8 cellular contexts compared by ENCODE assay signal in the genomic region with DNA sequence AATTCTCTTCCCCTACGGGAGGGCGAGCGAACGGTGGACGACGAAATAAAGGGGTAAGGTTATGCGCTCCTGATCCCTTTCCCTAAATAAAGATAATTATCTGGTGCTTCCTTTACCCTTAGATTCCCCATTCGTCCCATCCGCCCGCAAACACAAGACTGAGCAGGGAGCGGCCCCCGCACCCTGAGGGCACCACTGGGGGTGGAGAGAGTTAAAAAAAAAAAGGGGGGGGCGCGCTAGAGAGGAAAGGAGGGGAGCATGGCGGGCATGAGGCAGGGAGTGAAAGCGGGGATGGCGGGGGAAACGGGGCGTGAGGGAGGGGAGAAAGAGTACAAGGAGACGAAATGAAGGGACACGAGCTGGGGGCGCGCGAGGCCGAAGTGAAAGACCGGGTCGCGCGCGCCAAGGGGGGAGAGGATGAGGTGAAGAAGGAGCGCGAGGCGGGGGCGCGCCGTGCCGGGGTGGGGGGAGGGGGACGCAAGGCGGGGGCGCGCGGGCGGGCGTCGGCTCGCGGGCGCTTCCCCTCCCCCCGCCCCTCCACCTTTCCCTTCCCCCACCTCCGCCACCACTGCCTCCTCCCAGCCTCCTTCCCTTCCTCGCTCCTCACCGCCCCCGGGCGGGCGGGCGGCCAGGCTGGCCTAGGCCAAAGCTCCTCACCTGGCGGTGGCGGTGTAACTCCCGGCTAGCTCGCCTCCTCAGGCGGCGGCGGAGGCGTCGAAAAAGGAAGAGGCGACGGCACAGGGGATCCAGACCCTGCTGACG. TPM values are rescaled to one million over a fixed set of nuclear protein-coding genes. Genes with fewer than 3 reads are reported as not detected.
DNase-seq lines count a peak whose midpoint lies in the region; ATAC-seq, FAIRE-seq and TF ChIP-seq lines count a peak whose summit lies in the region.

No MANE protein-coding gene starts in this region.

- peak overlapping the region; percentile 72 for H3K4me2 ChIP-seq in A549

- H3K4me3 Mint-ChIP-seq in activated CD4-positive, alpha-beta T cell treated with anti-CD3 and anti-CD28 coated beads, Interleukin-2, amount 10 ng/mL, durations not matched to agents 7 days and 5 days, result peak overlapping the region; percentile 95
- peak overlapping the region; percentile 93 for H3K4me3 Mint-ChIP-seq in nephron progenitor cell

- H3K36me3 ChIP-seq in esophagus (ENCODE audit: control insufficient read depth in 2 of 2, insufficient read depth in 2 of 2, low read length in 1 of 2) (no peaks in the 10 kb centered on the region), tibial nerve (no peaks in the 10 kb centered on the region)

- H3K9me3 Mint-ChIP-seq in activated CD4-positive, alpha-beta T cell treated with anti-CD3 and anti-CD28 coated beads, Interleukin-2, amount 10 ng/mL, durations not matched to agents 7 days and 5 days, result no peaks in the 10 kb centered on the region
- no peaks in the 10 kb centered on the region for H3K9me3 Mint-ChIP-seq in nephron progenitor cell

- H3K4me3 ChIP-seq in A549, result peak overlapping the region; percentile 80
- H3K4me3 ChIP-seq in esophagus (ENCODE audit: low read depth in 1 of 2, low read length in 2 of 2), result peak overlapping the region; percentile 80 to 97
- H3K4me3 ChIP-seq in tibial nerve, result peak overlapping the region; percentile 75 to 96 (median 90)

- H3K27ac ChIP-seq in A549 (peak overlapping the region; percentile 88 to 98), esophagus (ENCODE audit: low read depth in 2 of 2, low read length in 1 of 2) (peak overlapping the region; percentile 93 to 94), tibial nerve (peak overlapping the region; percentile 69 to 96 (median 94))

- H3K4me1 ChIP-seq in A549, result peaks cover 24% of the 10 kb centered on the region
- peaks cover 0 to 3% of the 10 kb centered on the region in 2 donors for H3K4me1 ChIP-seq in esophagus (ENCODE audit: control insufficient read depth in 2 of 2, insufficient read depth in 2 of 2, low read length in 1 of 2)
- peaks cover 0 to 52% (median 23%) of the 10 kb centered on the region in 4 donors for H3K4me1 ChIP-seq in tibial nerve

- TF ChIP-seq EP300 in A549 (IDR thresholded peaks at IDR 0.05), result no peak
- TF ChIP-seq EP300 in tibial nerve (IDR thresholded peaks at IDR 0.05), result no peak

- POLR2A ChIA-PET in A549 (lab: Yijun Ruan, JAX), result interaction anchor here (0.8 to 2.1 kb wide), 10 partner anchors 11 to 68 kb away, joined by 3 to 12 read pairs (median 4); partner anchors contain the start of genes CREB3L4, JTB, RPS27 and SLC39A1
- POLR2A ChIA-PET in activated CD4-positive, alpha-beta T cell treated with anti-CD3 and anti-CD28 coated beads, Interleukin-2, amount 10 ng/mL, durations not matched to agents 7 days and 5 days (lab: Charles Lee), result interaction anchor here (0.6 to 1.2 kb wide), 4 partner anchors 23 to 68 kb away, joined by 3 read pairs; partner anchors contain the start of genes JTB and RPS27

- H3K27me3 Mint-ChIP-seq in activated CD4-positive, alpha-beta T cell treated with anti-CD3 and anti-CD28 coated beads, Interleukin-2, amount 10 ng/mL, durations not matched to agents 7 days and 5 days, result no peaks in the 10 kb centered on the region
- H3K27me3 Mint-ChIP-seq in nephron progenitor cell (ENCODE audit: low read depth, poor library complexity), result no peaks in the 10 kb centered on the region

- CTCF ChIA-PET in A549 (lab: Yijun Ruan, JAX), result interaction anchor here (0.5 to 4.5 kb wide), 14 partner anchors 11 to 427 kb away, joined by 3 to 15 read pairs (median 4); partner anchors contain the start of genes DENND4B, RAB13 and SLC39A1
- CTCF ChIA-PET in activated CD4-positive, alpha-beta T cell treated with anti-CD3 and anti-CD28 coated beads, Interleukin-2, amount 10 ng/mL, durations not matched to agents 7 days and 5 days (lab: Charles Lee), result interaction anchor here (0.6 to 3.3 kb wide), 11 partner anchors 12 to 412 kb away, joined by 3 to 20 read pairs (median 4); partner anchors contain the start of gene DENND4B

- no peak; a peak in 1 of 5 replicates for TF ChIP-seq RAD21 in A549 (conservative IDR thresholded peaks at IDR 0.05 in 1 of 2, IDR thresholded peaks at IDR 0.05 in 1 of 2)

- H3K36me3 Mint-ChIP-seq in activated CD4-positive, alpha-beta T cell treated with anti-CD3 and anti-CD28 coated beads, Interleukin-2, amount 10 ng/mL, durations not matched to agents 7 days and 5 days (ENCODE audit: low read depth), result peaks cover 9% of the 10 kb centered on the region
- no peaks in the 10 kb centered on the region for H3K36me3 Mint-ChIP-seq in nephron progenitor cell (ENCODE audit: low read depth)

- 2% methylated on average over 34 of the region's 68 CpGs for WGBS in A549 (ENCODE audit: missing lambda C conversion rate)
- WGBS in esophagus, 2 donors, result 0 to 1% methylated on average over 16 to 59 of the region's 68 CpGs
- WGBS in tibial nerve, 2 donors, result 0 to 1% methylated on average over 47 to 54 of the region's 68 CpGs

- no peaks in the 10 kb centered on the region for H3K9me3 ChIP-seq in A549
- H3K9me3 ChIP-seq in esophagus (ENCODE audit: control insufficient read depth in 2 of 2, insufficient read depth in 1 of 2, low read depth in 1 of 2, low read length in 1 of 2), result no peaks in the 10 kb centered on the region
- no peaks in the 10 kb centered on the region for H3K9me3 ChIP-seq in tibial nerve

- DNase-seq in A549 (ENCODE audit: low read depth in 1 of 2, low spot score in 1 of 2), result peak in 1 of 2 experiments; percentile 49
- DNase-seq in NCI-H128 (lab: John Stamatoyannopoulos, UW; ENCODE audit: unreplicated experiment), result peak; percentile 53
- DNase-seq in activated CD4-positive, alpha-beta T cell treated with anti-CD3 and anti-CD28 coated beads, Interleukin-2, amount 10 ng/mL, durations not matched to agents 7 days and 5 days, result peak; percentile 60
- DNase-seq in nephron progenitor cell, result peak; percentile 69
- DNase-seq in tibial nerve (ENCODE audit: low spot score in 2 of 2), result no peak

- ATAC-seq in A549 (peak; percentile 57 to 70), HG02623 (IDR thresholded peaks at IDR 0.05; ENCODE audit: unreplicated experiment) (peak; percentile 27)

- TF ChIP-seq CTCF in A549 (IDR thresholded peaks at IDR 0.05) (peak; percentile 17; the same call in 1 of the 3 replicates), GM12873 (IDR thresholded peaks at IDR 0.05; ENCODE audit: insufficient read depth, low read depth, low read length, missing control alignments) (peak; percentile 28), nephron progenitor cell (IDR thresholded peaks at IDR 0.05) (no peak), tibial nerve (IDR thresholded peaks at IDR 0.05) (peak in 1 of 5 experiments; percentile 9)

- peak overlapping the region; percentile 95 for H3K27ac Mint-ChIP-seq in activated CD4-positive, alpha-beta T cell treated with anti-CD3 and anti-CD28 coated beads, Interleukin-2, amount 10 ng/mL, durations not matched to agents 7 days and 5 days
- H3K27ac Mint-ChIP-seq in nephron progenitor cell, result peak overlapping the region; percentile 88

- no peaks in the 10 kb centered on the region for H3K27me3 ChIP-seq in esophagus (ENCODE audit: control insufficient read depth in 1 of 2, insufficient read depth in 2 of 2, low read length in 2 of 2)
- H3K27me3 ChIP-seq in tibial nerve, result no peaks in the 10 kb centered on the region

- TF ChIP-seq POLR2A in A549 (IDR thresholded peaks at IDR 0.05; ENCODE audit: low read length) (no peak), tibial nerve (IDR thresholded peaks at IDR 0.05) (no peak)

- H3K4me1 Mint-ChIP-seq in activated CD4-positive, alpha-beta T cell treated with anti-CD3 and anti-CD28 coated beads, Interleukin-2, amount 10 ng/mL, durations not matched to agents 7 days and 5 days, result peaks cover 47% of the 10 kb centered on the region
- H3K4me1 Mint-ChIP-seq in nephron progenitor cell, result peaks cover 49% of the 10 kb centered on the region

- no peak for FAIRE-seq in A549 (lab: Jason Lieb, UNC)

RNA-seq across cellular contexts. Expression of gene GATAD2B, which starts 0.5 kb away (rescaled TPM):
- polyA plus RNA-seq in A549 (2011; rRNA removed), result 4.9 and 11.5 TPM in 2 replicates
- 3.1 and 4.9 TPM in 2 replicates for polyA plus RNA-seq in A549 (2012; cell fraction: cytosol; rRNA removed)
- polyA plus RNA-seq in A549 (2012; cell fraction: nucleus; rRNA removed), result 5.6 and 6.4 TPM in 2 replicates
- polyA plus RNA-seq in A549 (2017; fragmentation: RNase III; extraction: RNeasy Plus Mini Kit Qiagen cat#74134 plus additional on column Dnase treatment), result 7.2 to 8.9 TPM (median 8.2 TPM) in 3 replicates
- 21.4 and 32.9 TPM in 2 replicates for polyA minus RNA-seq in A549 (2011; rRNA and poly(A)+ RNA removed)
- 10 to 100 TPM; 73.4 to 75.4 TPM for total RNA-seq in activated CD4-positive, alpha-beta T cell treated with anti-CD3 and anti-CD28 coated beads, Interleukin-2, amount 10 ng/mL, durations not matched to agents 7 days and 5 days
- 1 to 10 TPM; 3.2 to 4.4 TPM for polyA plus RNA-seq in esophagus
- 10 to 100 TPM; 16.8 to 26.5 (median 24.6) TPM for total RNA-seq in tibial nerve

RNA-seq across cellular contexts. Expression of gene DENND4B, which starts 24.3 kb away (rescaled TPM):
- 18.7 and 24.1 TPM in 2 replicates for polyA plus RNA-seq in A549 (2011; rRNA removed)
- polyA plus RNA-seq in A549 (2012; cell fraction: cytosol; rRNA removed), result 35.9 and 47.7 TPM in 2 replicates
- 219 and 307 TPM in 2 replicates for polyA plus RNA-seq in A549 (2012; cell fraction: nucleus; rRNA removed)
- 37.0 to 44.0 TPM (median 43.3 TPM) in 3 replicates for polyA plus RNA-seq in A549 (2017; fragmentation: RNase III; extraction: RNeasy Plus Mini Kit Qiagen cat#74134 plus additional on column Dnase treatment)
- polyA minus RNA-seq in A549 (2011; rRNA and poly(A)+ RNA removed), result 32.5 and 43.4 TPM in 2 replicates
- 100 to 1,000 TPM; 165 to 180 TPM for total RNA-seq in activated CD4-positive, alpha-beta T cell treated with anti-CD3 and anti-CD28 coated beads, Interleukin-2, amount 10 ng/mL, durations not matched to agents 7 days and 5 days
- polyA plus RNA-seq in esophagus, result 10 to 100 TPM; 14.7 to 31.6 TPM
- 10 to 100 TPM; 42.8 to 78.0 (median 56.7) TPM for total RNA-seq in tibial nerve

RNA-seq across cellular contexts. Expression of gene CRTC2, which starts 36.2 kb away (rescaled TPM):
- polyA plus RNA-seq in A549 (2011; rRNA removed), result 19.7 and 23.9 TPM in 2 replicates
- 18.3 and 23.3 TPM in 2 replicates for polyA plus RNA-seq in A549 (2012; cell fraction: cytosol; rRNA removed)
- 48.0 and 61.6 TPM in 2 replicates for polyA plus RNA-seq in A549 (2012; cell fraction: nucleus; rRNA removed)
- polyA plus RNA-seq in A549 (2017; fragmentation: RNase III; extraction: RNeasy Plus Mini Kit Qiagen cat#74134 plus additional on column Dnase treatment), result 19.1 to 22.3 TPM (median 21.6 TPM) in 3 replicates
- 55.1 and 61.7 TPM in 2 replicates for polyA minus RNA-seq in A549 (2011; rRNA and poly(A)+ RNA removed)
- 100 to 1,000 TPM in 1 of 2 experiments, 10 to 100 TPM in 1; 80.7 to 107 TPM for total RNA-seq in activated CD4-positive, alpha-beta T cell treated with anti-CD3 and anti-CD28 coated beads, Interleukin-2, amount 10 ng/mL, durations not matched to agents 7 days and 5 days
- polyA plus RNA-seq in esophagus, result 10 to 100 TPM; 17.0 to 36.8 TPM
- 10 to 100 TPM; 17.4 to 43.7 (median 23.4) TPM for total RNA-seq in tibial nerve

RNA-seq across cellular contexts. Expression of gene SLC39A1, which starts 41.1 kb away (rescaled TPM):
- 80.6 and 90.8 TPM in 2 replicates for polyA plus RNA-seq in A549 (2011; rRNA removed)
- polyA plus RNA-seq in A549 (2012; cell fraction: cytosol; rRNA removed), result 87.4 and 122 TPM in 2 replicates
- polyA plus RNA-seq in A549 (2012; cell fraction: nucleus; rRNA removed), result 92.1 and 95.1 TPM in 2 replicates
- polyA plus RNA-seq in A549 (2017; fragmentation: RNase III; extraction: RNeasy Plus Mini Kit Qiagen cat#74134 plus additional on column Dnase treatment), result 95.6 to 108 TPM (median 104 TPM) in 3 replicates
- 58.9 and 67.1 TPM in 2 replicates for polyA minus RNA-seq in A549 (2011; rRNA and poly(A)+ RNA removed)
- 10 to 100 TPM; 33.5 to 36.4 TPM for total RNA-seq in activated CD4-positive, alpha-beta T cell treated with anti-CD3 and anti-CD28 coated beads, Interleukin-2, amount 10 ng/mL, durations not matched to agents 7 days and 5 days
- 10 to 100 TPM; 29.0 to 51.2 TPM for polyA plus RNA-seq in esophagus
- 100 to 1,000 TPM in 1 of 4 donors, 10 to 100 TPM in 3; 81.0 to 157 (median 92.4) TPM for total RNA-seq in tibial nerve

RNA-seq across cellular contexts. Expression of gene CREB3L4, which starts 45.4 kb away (rescaled TPM):
- polyA plus RNA-seq in A549 (2011; rRNA removed), result 14.3 and 18.0 TPM in 2 replicates
- 13.4 and 15.5 TPM in 2 replicates for polyA plus RNA-seq in A549 (2012; cell fraction: cytosol; rRNA removed)
- 20.4 and 22.4 TPM in 2 replicates for polyA plus RNA-seq in A549 (2012; cell fraction: nucleus; rRNA removed)
- polyA plus RNA-seq in A549 (2017; fragmentation: RNase III; extraction: RNeasy Plus Mini Kit Qiagen cat#74134 plus additional on column Dnase treatment), result 6.5 to 11.7 TPM (median 10.1 TPM) in 3 replicates
- polyA minus RNA-seq in A549 (2011; rRNA and poly(A)+ RNA removed), result 13.2 and 17.2 TPM in 2 replicates
- total RNA-seq in activated CD4-positive, alpha-beta T cell treated with anti-CD3 and anti-CD28 coated beads, Interleukin-2, amount 10 ng/mL, durations not matched to agents 7 days and 5 days, result 1 to 10 TPM; 6.9 to 7.9 TPM
- polyA plus RNA-seq in esophagus, result 10 to 100 TPM in 1 of 2 donors, 1 to 10 TPM in 1; 9.4 to 10.0 TPM
- total RNA-seq in tibial nerve, result 10 to 100 TPM; 10.2 to 17.5 (median 11.4) TPM

Comparison
In these comparisons a context has a peak if more than half of its experiments do, and no peak if none do; other contexts are left out.
1. DNase-seq: peak in NCI-H128 (single experiment), activated CD4-positive, alpha-beta T cell treated with anti-CD3 and anti-CD28 coated beads, Interleukin-2, amount 10 ng/mL, durations not matched to agents 7 days and 5 days (single experiment) and nephron progenitor cell (single experiment); none in tibial nerve (0 of 2).
2. Peak in every context shown above with its lines, with median percentiles within 50 percentile points of each other: H3K27ac ChIP-seq and H3K4me3 ChIP-seq.